Comparison of ENCODE assay signal across 1 cellular context in genomic region chr15:70699873-70700272, GRCh38.
TF ChIP-seq lines count a peak whose summit lies in the region.

No MANE protein-coding gene starts in this region.

TF ChIP-seq in endothelial cell of umbilical vein, 7 proteins besides CTCF, POLR2A, EP300 and RAD21:
- TF ChIP-seq, protein P1, sequence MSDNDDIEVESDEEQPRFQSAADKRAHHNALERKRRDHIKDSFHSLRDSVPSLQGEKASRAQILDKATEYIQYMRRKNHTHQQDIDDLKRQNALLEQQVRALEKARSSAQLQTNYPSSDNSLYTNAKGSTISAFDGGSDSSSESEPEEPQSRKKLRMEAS (IDR thresholded peaks at IDR 0.05; ENCODE audit: insufficient read depth, insufficient read length), result no peak
- TF ChIP-seq JUN (IDR thresholded peaks at IDR 0.05; ENCODE audit: borderline replicate concordance, insufficient read depth, insufficient read length, low read depth) (no peak), POLR2AphosphoS5 (IDR thresholded peaks at IDR 0.05; ENCODE audit: insufficient read depth, low read depth, low read length) (no peak), FOS (IDR thresholded peaks at IDR 0.05; ENCODE audit: borderline replicate concordance, insufficient read depth, low read length) (no peak)
